ENCODE assay signal across 11 cellular contexts in genomic region chr10:32955299-32955772, GRCh38. TPM values are rescaled to one million over a fixed set of nuclear protein-coding genes. Genes with fewer than 3 reads are reported as not detected.
A peak's percentile ranks its signal among the peaks of the same experiment; 100 is the strongest.
DNase-seq lines count a peak whose midpoint lies in the region; ATAC-seq, FAIRE-seq and TF ChIP-seq lines count a peak whose summit lies in the region.
"Had no signal": no experiment of that assay in that cellular context is flagged by ENCODE, and none has a peak within 500 bp of the region (broad histone marks: within the 10 kb centered on the region; RNA-seq: fewer than 3 reads in every experiment).

No MANE protein-coding gene starts in this region.

- H3K36me3 Mint-ChIP-seq in activated CD4-positive, alpha-beta T cell treated with anti-CD3 and anti-CD28 coated beads, Interleukin-2, amount 10 ng/mL, durations not matched to agents 7 days and 5 days (ENCODE audit: low read depth): peaks cover 16% of the 10 kb centered on the region
- H3K36me3 Mint-ChIP-seq in activated naive CD8-positive, alpha-beta T cell treated with anti-CD3 and anti-CD28 coated beads, Interleukin-2, amount 50 U/mL, for 24 hours (ENCODE audit: low read depth): peaks cover 5% of the 10 kb centered on the region

- POLR2A ChIA-PET in activated CD4-positive, alpha-beta T cell treated with anti-CD3 and anti-CD28 coated beads, Interleukin-2, amount 10 ng/mL, durations not matched to agents 7 days and 5 days (lab: Charles Lee): no interaction called here

- H3K36me3 ChIP-seq in subcutaneous abdominal adipose tissue (ENCODE audit: control insufficient read depth in 5 of 5, insufficient read depth in 5 of 5, low read length in 5 of 5): no peaks in the 10 kb centered on the region

- no peak for TF ChIP-seq POLR2A in GM18505 (IDR thresholded peaks at IDR 0.05; ENCODE audit: borderline replicate concordance, extremely low read depth, insufficient read depth, insufficient read length)

- H3K9me3 ChIP-seq in subcutaneous abdominal adipose tissue (ENCODE audit: control insufficient read depth in 5 of 5, low read length in 5 of 5): no peaks in the 10 kb centered on the region

- CTCF ChIA-PET in activated CD4-positive, alpha-beta T cell treated with anti-CD3 and anti-CD28 coated beads, Interleukin-2, amount 10 ng/mL, durations not matched to agents 7 days and 5 days (lab: Charles Lee): interaction anchor here (0.9 kb wide), 1 partner anchor 577 kb away, joined by 3 read pairs; no protein-coding TSS in a partner anchor

- peak overlapping the region in 4 of 5 donors; percentile 66 to 99 (median 83) for H3K9ac ChIP-seq in subcutaneous abdominal adipose tissue (ENCODE audit: low read length in 5 of 5)

- peaks cover 0 to 75% (median 72%) of the 10 kb centered on the region in 5 donors for H3K4me1 ChIP-seq in subcutaneous abdominal adipose tissue (ENCODE audit: control insufficient read depth in 5 of 5, insufficient read depth in 5 of 5, low read length in 5 of 5)

- peak overlapping the region; percentile 98 for H3K27ac ChIP-seq in subcutaneous abdominal adipose tissue (ENCODE audit: low read depth, low read length)

- ATAC-seq in activated naive CD8-positive, alpha-beta T cell treated with anti-CD3 and anti-CD28 coated beads, Interleukin-2, amount 50 U/mL, for 24 hours: no peak
- ATAC-seq in GM18505 (IDR thresholded peaks at IDR 0.05; ENCODE audit: unreplicated experiment): no peak
- no peak for ATAC-seq in HG03045 (IDR thresholded peaks at IDR 0.05; ENCODE audit: unreplicated experiment)

- no peaks in the 10 kb centered on the region for H3K9me3 Mint-ChIP-seq in activated CD4-positive, alpha-beta T cell treated with anti-CD3 and anti-CD28 coated beads, Interleukin-2, amount 10 ng/mL, durations not matched to agents 7 days and 5 days
- H3K9me3 Mint-ChIP-seq in activated naive CD8-positive, alpha-beta T cell treated with anti-CD3 and anti-CD28 coated beads, Interleukin-2, amount 50 U/mL, for 24 hours: no peaks in the 10 kb centered on the region

- H3K27me3 Mint-ChIP-seq in activated CD4-positive, alpha-beta T cell treated with anti-CD3 and anti-CD28 coated beads, Interleukin-2, amount 10 ng/mL, durations not matched to agents 7 days and 5 days: peaks cover 8% of the 10 kb centered on the region
- peaks cover 4% of the 10 kb centered on the region for H3K27me3 Mint-ChIP-seq in activated naive CD8-positive, alpha-beta T cell treated with anti-CD3 and anti-CD28 coated beads, Interleukin-2, amount 50 U/mL, for 24 hours

- DNase-seq in activated CD4-positive, alpha-beta T cell treated with anti-CD3 and anti-CD28 coated beads, Interleukin-2, amount 10 ng/mL, durations not matched to agents 7 days and 5 days: no peak
- no peak for DNase-seq in activated CD4-positive, alpha-beta T cell treated with anti-CD3 and anti-CD28 coated beads, Interleukin-2, amount 50 U/mL, for 48 hours
- no peak for DNase-seq in activated naive CD8-positive, alpha-beta T cell treated with anti-CD3 and anti-CD28 coated beads, Interleukin-2, amount 50 U/mL, for 24 hours
- DNase-seq in SHP77 treated with DMSO at 0.1 percent for 48 hours (lab: John Stamatoyannopoulos, UW): no peak
- DNase-seq: activated naive CD4-positive, alpha-beta T cell; NCI-H226; retina had no signal

- H3K4me3 Mint-ChIP-seq in activated CD4-positive, alpha-beta T cell treated with anti-CD3 and anti-CD28 coated beads, Interleukin-2, amount 10 ng/mL, durations not matched to agents 7 days and 5 days: peak overlapping the region; percentile 60
- H3K4me3 Mint-ChIP-seq in activated naive CD8-positive, alpha-beta T cell treated with anti-CD3 and anti-CD28 coated beads, Interleukin-2, amount 50 U/mL, for 24 hours: peak overlapping the region; percentile 80

- peak; percentile 47 for FAIRE-seq in islet of Langerhans (lab: Jason Lieb, UNC)

- H3K4me1 Mint-ChIP-seq in activated CD4-positive, alpha-beta T cell treated with anti-CD3 and anti-CD28 coated beads, Interleukin-2, amount 10 ng/mL, durations not matched to agents 7 days and 5 days: peaks cover 67% of the 10 kb centered on the region
- H3K4me1 Mint-ChIP-seq in activated naive CD8-positive, alpha-beta T cell treated with anti-CD3 and anti-CD28 coated beads, Interleukin-2, amount 50 U/mL, for 24 hours: peaks cover 72% of the 10 kb centered on the region

- H3K4me3 ChIP-seq in subcutaneous abdominal adipose tissue (ENCODE audit: low read depth in 1 of 5, low read length in 5 of 5): peak overlapping the region; percentile 72 to 95 (median 89)

- H3K27me3 ChIP-seq in subcutaneous abdominal adipose tissue (ENCODE audit: control insufficient read depth in 5 of 5, insufficient read depth in 4 of 5, low read length in 5 of 5): no peaks in the 10 kb centered on the region

- H3K27ac Mint-ChIP-seq in activated CD4-positive, alpha-beta T cell treated with anti-CD3 and anti-CD28 coated beads, Interleukin-2, amount 10 ng/mL, durations not matched to agents 7 days and 5 days: peak overlapping the region; percentile 55
- peak overlapping the region; percentile 58 for H3K27ac Mint-ChIP-seq in activated naive CD8-positive, alpha-beta T cell treated with anti-CD3 and anti-CD28 coated beads, Interleukin-2, amount 50 U/mL, for 24 hours

RNA-seq across cellular contexts. Expression of gene ITGB1, which starts 2.7 kb away (rescaled TPM):
- total RNA-seq in activated CD4-positive, alpha-beta T cell treated with anti-CD3 and anti-CD28 coated beads, Interleukin-2, amount 10 ng/mL, durations not matched to agents 7 days and 5 days: 10 to 100 TPM; 89.4 to 98.4 TPM
